10 cellular contexts compared by ENCODE assay signal in genomic region chr12:11823043-11823442, GRCh38.
DNase-seq lines count a peak whose midpoint lies in the region; TF ChIP-seq lines count a peak whose summit lies in the region.
"Had no signal": no experiment of that assay in that cellular context is flagged by ENCODE, and none has a peak within 500 bp of the region (broad histone marks: within the 10 kb centered on the region; RNA-seq: fewer than 3 reads in every experiment).

No MANE protein-coding gene starts in this region.

- no peaks in the 10 kb centered on the region for H3K9me3 Mint-ChIP-seq in brain

- no peaks in the 10 kb centered on the region for H4K20me1 ChIP-seq in mammary epithelial cell (ENCODE audit: insufficient read depth, low read length)

- no peak overlapping the region for H4K8ac ChIP-seq in mesendoderm (ENCODE audit: low read depth, low read length)

- H3K79me1 ChIP-seq in mesendoderm (ENCODE audit: low read length), result no peaks in the 10 kb centered on the region

- no peaks in the 10 kb centered on the region for H3K36me3 Mint-ChIP-seq in brain

- H3K56ac ChIP-seq in mesendoderm (ENCODE audit: low read length), result no peak overlapping the region

- in situ Hi-C loops in mammary epithelial cell (cut with MboI; ENCODE audit: low sequenced_read_pairs in 2 of 2), result no loop called here

- H3K27ac ChIP-seq in mesendoderm (ENCODE audit: low read depth, low read length) (no peak overlapping the region), mammary epithelial cell (ENCODE audit: insufficient read depth, low read depth, low read length) (no peak overlapping the region)

- H4K5ac ChIP-seq in mesendoderm (ENCODE audit: low read length), result no peak overlapping the region

- no peaks in the 10 kb centered on the region for H3K36me3 ChIP-seq in mesendoderm (ENCODE audit: control insufficient read depth, insufficient read depth, low read length)
- H3K36me3 ChIP-seq in MG63, result no peaks in the 10 kb centered on the region
- H3K36me3 ChIP-seq in mammary epithelial cell (ENCODE audit: insufficient read depth, low read length), result no peaks in the 10 kb centered on the region

- peaks cover 12% of the 10 kb centered on the region for H3K4me1 ChIP-seq in mesendoderm (ENCODE audit: control insufficient read depth, low read depth, low read length)
- peaks cover 16% of the 10 kb centered on the region for H3K4me1 ChIP-seq in mammary epithelial cell (ENCODE audit: insufficient read depth, low read length)

- no peak overlapping the region for H2AK5ac ChIP-seq in mesendoderm (ENCODE audit: low read length)

- no peak overlapping the region for H3K4me3 ChIP-seq in mesendoderm (ENCODE audit: low read length)
- H3K4me3 ChIP-seq in MG63, result no peak overlapping the region
- no peak overlapping the region for H3K4me3 ChIP-seq in mammary epithelial cell (replicated peaks in 1 of 3; ENCODE audit: insufficient read depth in 1 of 3, low read depth in 2 of 3, low read length in 3 of 3)

- no peak overlapping the region for H3K4me2 ChIP-seq in mesendoderm (ENCODE audit: low read length)
- no peak overlapping the region for H3K4me2 ChIP-seq in mammary epithelial cell (ENCODE audit: insufficient read depth, low read depth, low read length)

- peak overlapping the region; percentile 73 to 98 (median 90) for H3K27ac Mint-ChIP-seq in brain

- no peak overlapping the region for H2BK120ac ChIP-seq in mesendoderm (ENCODE audit: low read depth, low read length)

- no peak for TF ChIP-seq CTCF in brain (conservative IDR thresholded peaks at IDR 0.05)
- TF ChIP-seq CTCF in mammary epithelial cell (conservative IDR thresholded peaks at IDR 0.05 in 1 of 2, IDR thresholded peaks at IDR 0.05 in 1 of 2; ENCODE audit: extremely low read depth in 1 of 2, insufficient read depth in 1 of 2, low read depth in 1 of 2, low read length in 2 of 2), result no peak

- H3K9me3 ChIP-seq in MG63 (no peaks in the 10 kb centered on the region), mammary epithelial cell (replicated peaks; ENCODE audit: insufficient read depth, low read length) (no peaks in the 10 kb centered on the region)

- DNase-seq in AG08395 (ENCODE audit: low spot score) (peak; percentile 39), HS-27A (ENCODE audit: low read depth) (peak; percentile 83), mesendoderm (no peak), MG63 (no peak), COLO668 (lab: John Stamatoyannopoulos, UW; ENCODE audit: unreplicated experiment) (no peak), SHP77 treated with DMSO at 0.1 percent for 48 hours (lab: John Stamatoyannopoulos, UW) (no peak), mammary epithelial cell (no peak)
- DNase-seq: central memory CD4-positive, alpha-beta T cell had no signal

- H3K4ac ChIP-seq in mesendoderm (ENCODE audit: low read depth, low read length), result peak overlapping the region; percentile 28

- H3K23ac ChIP-seq in mesendoderm (ENCODE audit: low read length), result no peak overlapping the region

- no peaks in the 10 kb centered on the region for H3K27me3 Mint-ChIP-seq in brain

- no peak overlapping the region for H3K9ac ChIP-seq in mesendoderm (ENCODE audit: low read length)
- H3K9ac ChIP-seq in mammary epithelial cell (ENCODE audit: insufficient read depth, low read length), result no peak overlapping the region
- H3K9ac ChIP-seq: parathyroid adenoma had no signal

- H3K79me2 ChIP-seq in mesendoderm (ENCODE audit: control insufficient read depth, insufficient read depth, low read length) (no peaks in the 10 kb centered on the region), mammary epithelial cell (ENCODE audit: insufficient read depth, low read length) (peaks cover 7% of the 10 kb centered on the region)

- H3K27me3 ChIP-seq in mesendoderm (ENCODE audit: insufficient read depth, low read length, poor library complexity) (no peaks in the 10 kb centered on the region), MG63 (no peaks in the 10 kb centered on the region), mammary epithelial cell (ENCODE audit: insufficient read depth, low read length) (no peaks in the 10 kb centered on the region)

- intact Hi-C loops in mammary epithelial cell (cut with micrococcal nuclease), result no loop called here

- H2BK5ac ChIP-seq in mesendoderm (ENCODE audit: low read length), result no peak overlapping the region

- no peak overlapping the region for H2BK15ac ChIP-seq in mesendoderm (replicated peaks; ENCODE audit: low read depth)

- WGBS in mesendoderm (ENCODE audit: extremely low coverage, insufficient coverage, low lambda C conversion rate), result no CpG with 5 or more reads among the region's 7 CpGs
- WGBS in mammary epithelial cell (ENCODE audit: low coverage, missing lambda C conversion rate), result 94% methylated on average over 7 of the region's 7 CpGs

- BruUV-seq in mammary epithelial cell (replicated peaks; lab: Mats Ljungman, UMichigan), result no TSS peak

- H3K4me1 Mint-ChIP-seq in brain, result peaks cover 40% of the 10 kb centered on the region

- no peak overlapping the region for H2AFZ ChIP-seq in mammary epithelial cell (ENCODE audit: low read depth, low read length)

- dilution Hi-C loops in mammary epithelial cell (cut with HindIII; ENCODE audit: low sequenced_read_pairs), result no loop called here

- H3K18ac ChIP-seq in mesendoderm (ENCODE audit: low read length), result no peak overlapping the region

- peak overlapping the region in 2 of 5 experiments; percentile 41 to 74 for H3K4me3 Mint-ChIP-seq in brain

- CTCF ChIA-PET in mammary epithelial cell (lab: Charles Lee; ENCODE audit: low non-redundant PET), result no interaction called here

Comparison
In these comparisons a context has a peak if more than half of its experiments do, and no peak if none do; other contexts are left out.
1. DNase-seq: peak in AG08395 (single experiment) and HS-27A (single experiment); none in mesendoderm (single experiment), MG63 (single experiment), COLO668 (single experiment), SHP77 treated with DMSO at 0.1 percent for 48 hours (single experiment) and mammary epithelial cell (single experiment).